ENCODE assay signal across 8 cellular contexts in genomic region chr5:14364576-14365472, GRCh38.
DNase-seq lines count a peak whose midpoint lies in the region; ATAC-seq and TF ChIP-seq lines count a peak whose summit lies in the region.

No MANE protein-coding gene starts in this region.

- DNase-seq in GM10266 (ENCODE audit: extremely low spot score) (no peak), NB4 (ENCODE audit: low read depth) (no peak), astrocyte of the cerebellum (ENCODE audit: low read depth) (no peak), mucosa of descending colon (peak in 2 of 3 donors; percentile 47 to 55), AG08395 (ENCODE audit: low spot score) (no peak), substantia nigra (lab: John Stamatoyannopoulos, UW) (no peak)

- H3K27ac ChIP-seq in substantia nigra (ENCODE audit: low read depth, low read length, poor library complexity, severe bottlenecking) = no peak overlapping the region

- TF ChIP-seq CTCF in GM10266 (IDR thresholded peaks at IDR 0.05; ENCODE audit: control insufficient read depth, insufficient read depth, low read depth, missing control alignments) = peak; percentile 56
- peak; percentile 23 for TF ChIP-seq CTCF in NB4 (IDR thresholded peaks at IDR 0.05; ENCODE audit: low read depth, low read length)
- TF ChIP-seq CTCF in astrocyte of the cerebellum (IDR thresholded peaks at IDR 0.05; ENCODE audit: low read depth, low read length, missing control alignments) = peak; percentile 60
- TF ChIP-seq CTCF in mucosa of descending colon (IDR thresholded peaks at IDR 0.05) = no peak

- H3K4me3 ChIP-seq in NB4 (ENCODE audit: low read depth, low read length) = no peak overlapping the region
- no peak overlapping the region for H3K4me3 ChIP-seq in astrocyte of the cerebellum (ENCODE audit: low read depth, low read length)
- no peak overlapping the region for H3K4me3 ChIP-seq in mucosa of descending colon

- peaks cover 26% of the 10 kb centered on the region for H3K36me3 ChIP-seq in mucosa of descending colon (ENCODE audit: low read depth)

- in situ Hi-C loops in astrocyte of the cerebellum (cut with HindIII; ENCODE audit: low sequenced_read_pairs) = loop anchor here (25.0 kb wide), 1 partner anchor 378 kb away; no protein-coding TSS in a partner anchor

- H3K9me3 ChIP-seq in mucosa of descending colon = no peaks in the 10 kb centered on the region

- no peaks in the 10 kb centered on the region for H3K4me1 ChIP-seq in mucosa of descending colon (ENCODE audit: low read depth)

- ATAC-seq in mucosa of descending colon (peak; percentile 49), GM19467 (IDR thresholded peaks at IDR 0.05; ENCODE audit: unreplicated experiment) (no peak), GM21360 (IDR thresholded peaks at IDR 0.05; ENCODE audit: unreplicated experiment) (no peak)

- intact Hi-C loops in mucosa of descending colon (cut with DNase I, micrococcal nuclease) = no loop called here

- TF ChIP-seq POLR2A in NB4 (IDR thresholded peaks at IDR 0.05; ENCODE audit: extremely low read depth, insufficient read length) = no peak

Comparison
In these comparisons a context has a peak if more than half of its experiments do, and no peak if none do; other contexts are left out.
1. DNase-seq: peak in mucosa of descending colon (2 of 3); none in GM10266 (single experiment), NB4 (single experiment), astrocyte of the cerebellum (single experiment), AG08395 (single experiment) and substantia nigra (0 of 49).